ENCODE assay signal across 8 cellular contexts in genomic region chr7:135672560-135673359, GRCh38. TPM values are rescaled to one million over a fixed set of nuclear protein-coding genes. Genes with fewer than 3 reads are reported as not detected.
DNase-seq lines count a peak whose midpoint lies in the region; ATAC-seq, FAIRE-seq and TF ChIP-seq lines count a peak whose summit lies in the region.

No MANE protein-coding gene starts in this region.

- TF ChIP-seq CTCF in mammary epithelial cell (conservative IDR thresholded peaks at IDR 0.05 in 1 of 2, IDR thresholded peaks at IDR 0.05 in 1 of 2; ENCODE audit: extremely low read depth in 1 of 2, insufficient read depth in 1 of 2, low read depth in 1 of 2, low read length in 2 of 2) (peak; percentile 84 to 87), left lung (IDR thresholded peaks at IDR 0.05) (peak; percentile 61 to 76)

- intact Hi-C loops in mammary epithelial cell (cut with micrococcal nuclease), result loop anchor here (1.0 kb wide), 2 partner anchors 125 to 337 kb away; no protein-coding TSS in a partner anchor
- intact Hi-C loops in left lung (cut with DNase I), result no loop called here

- peak overlapping the region; percentile 19 for H3K4me2 ChIP-seq in mammary epithelial cell (ENCODE audit: insufficient read depth, low read depth, low read length)

- H3K4me1 ChIP-seq in mammary epithelial cell (ENCODE audit: insufficient read depth, low read length) (peaks cover 41% of the 10 kb centered on the region), left lung (peaks cover 4 to 11% of the 10 kb centered on the region in 2 donors)

- no peaks in the 10 kb centered on the region for H4K20me1 ChIP-seq in mammary epithelial cell (ENCODE audit: insufficient read depth, low read length)

- H3K27me3 ChIP-seq in mammary epithelial cell (ENCODE audit: insufficient read depth, low read length) (no peaks in the 10 kb centered on the region), left lung (no peaks in the 10 kb centered on the region)

- H3K9ac ChIP-seq in mammary epithelial cell (ENCODE audit: insufficient read depth, low read length), result no peak overlapping the region

- H3K36me3 ChIP-seq in mammary epithelial cell (ENCODE audit: insufficient read depth, low read length) (peaks cover 7% of the 10 kb centered on the region), left lung (peaks cover 0 to 38% of the 10 kb centered on the region in 2 donors)

- H3K79me2 ChIP-seq in mammary epithelial cell (ENCODE audit: insufficient read depth, low read length), result peaks cover 65% of the 10 kb centered on the region

- DNase-seq in CD1c-positive myeloid dendritic cell (ENCODE audit: extremely low spot score), result peak; percentile 40
- peak; percentile 34 for DNase-seq in NCI-H748 treated with DMSO at 0.1 percent for 48 hours (lab: John Stamatoyannopoulos, UW)
- DNase-seq in mammary epithelial cell, result peak; percentile 61
- DNase-seq in left lung, result no peak
- DNase-seq in urothelium cell line (ENCODE audit: low spot score), result peak; percentile 48
- no peak for DNase-seq in NOMO-1 treated with dmso at 0.1 percent for 144 hours (lab: John Stamatoyannopoulos, UW; ENCODE audit: unreplicated experiment)

- ATAC-seq in GM18870 (IDR thresholded peaks at IDR 0.05; ENCODE audit: unreplicated experiment) (peak; percentile 77), HG03378 (IDR thresholded peaks at IDR 0.05; ENCODE audit: unreplicated experiment) (peak; percentile 80), left lung (peak; percentile 89)

- FAIRE-seq in urothelium cell line (lab: Jason Lieb, UNC), result no peak

- H3K9me3 ChIP-seq in mammary epithelial cell (replicated peaks; ENCODE audit: insufficient read depth, low read length), result no peaks in the 10 kb centered on the region
- no peaks in the 10 kb centered on the region for H3K9me3 ChIP-seq in left lung

- in situ Hi-C loops in mammary epithelial cell (cut with MboI; ENCODE audit: low sequenced_read_pairs in 2 of 2), result loop anchor here in 1 of 2 donors (5.0 kb wide), 2 partner anchors 125 to 335 kb away; no protein-coding TSS in a partner anchor

- H3K27ac ChIP-seq in mammary epithelial cell (ENCODE audit: insufficient read depth, low read depth, low read length), result peak overlapping the region; percentile 42
- no peak overlapping the region for H3K27ac ChIP-seq in left lung

- CTCF ChIA-PET in mammary epithelial cell (lab: Charles Lee; ENCODE audit: low non-redundant PET), result interaction anchor here (0.6 to 0.9 kb wide), 4 partner anchors 11 to 125 kb away, joined by 3 to 6 read pairs (median 4); no protein-coding TSS in a partner anchor

- BruUV-seq in mammary epithelial cell (replicated peaks; lab: Mats Ljungman, UMichigan), result no TSS peak

- H3K4me3 ChIP-seq in mammary epithelial cell (replicated peaks in 1 of 3; ENCODE audit: insufficient read depth in 1 of 3, low read depth in 2 of 3, low read length in 3 of 3), result no peak overlapping the region
- no peak overlapping the region for H3K4me3 ChIP-seq in left lung

- WGBS in mammary epithelial cell (ENCODE audit: low coverage, missing lambda C conversion rate), result 32% methylated on average over 3 of the region's 3 CpGs

- dilution Hi-C loops in mammary epithelial cell (cut with HindIII; ENCODE audit: low sequenced_read_pairs), result no loop called here

- peak overlapping the region; percentile 30 for H2AFZ ChIP-seq in mammary epithelial cell (ENCODE audit: low read depth, low read length)

RNA-seq across cellular contexts. Expression of gene STMP1, which starts 10.4 kb away (rescaled TPM):
- total RNA-seq in mammary epithelial cell (10 to 100 TPM; 19.5 to 39.3 TPM), left lung (10 to 100 TPM; 35.0 to 37.0 TPM)
- 16.7 TPM for polyA plus RNA-seq in mammary epithelial cell
- 33.8 TPM for polyA minus RNA-seq in mammary epithelial cell

RNA-seq across cellular contexts. Expression of gene SLC13A4, which starts 55.2 kb away (rescaled TPM):
- total RNA-seq in mammary epithelial cell (not detected), left lung (not detected)
- polyA plus RNA-seq in mammary epithelial cell, result 0.06 TPM
- not detected for polyA minus RNA-seq in mammary epithelial cell

Comparison
In these comparisons a context has a peak if more than half of its experiments do, and no peak if none do; other contexts are left out.
1. DNase-seq: peak in CD1c-positive myeloid dendritic cell (single experiment), NCI-H748 treated with DMSO at 0.1 percent for 48 hours (single experiment), mammary epithelial cell (single experiment) and urothelium cell line (single experiment); none in left lung (0 of 2) and NOMO-1 treated with dmso at 0.1 percent for 144 hours (single experiment).
2. Peak in every context shown above with its lines, with median percentiles within 50 percentile points of each other: ATAC-seq.